8 cellular contexts compared by ENCODE assay signal in the genomic region with DNA sequence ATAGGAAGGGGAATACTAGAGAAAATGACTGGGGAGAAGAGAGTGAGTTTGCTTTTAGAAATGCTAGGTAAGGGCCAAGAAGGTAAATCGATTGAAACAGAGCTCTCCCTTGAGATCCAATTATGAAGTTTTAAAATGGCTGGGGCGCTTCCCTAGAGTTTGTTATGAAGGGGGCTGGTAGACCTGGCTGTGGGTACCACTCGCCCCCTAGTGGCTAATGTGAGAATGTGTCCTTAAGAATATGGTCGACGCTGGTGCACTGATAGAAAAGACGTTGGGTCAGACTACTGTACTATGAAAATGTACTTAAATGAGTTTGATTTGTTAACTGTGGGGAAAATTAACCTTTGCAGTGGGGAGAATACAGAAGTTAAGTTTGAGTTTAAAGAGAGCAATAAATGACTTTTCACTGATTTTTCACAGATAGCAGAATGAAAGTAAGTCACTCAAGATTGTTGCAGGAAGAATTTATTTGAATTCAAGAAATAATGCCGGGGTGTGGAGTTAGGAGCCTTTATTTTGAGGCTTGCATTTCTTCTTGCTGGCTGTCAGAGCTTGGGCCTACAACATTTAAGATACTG. TPM values are rescaled to one million over a fixed set of nuclear protein-coding genes. Genes with fewer than 3 reads are reported as not detected.
DNase-seq lines count a peak whose midpoint lies in the region; ATAC-seq, FAIRE-seq and TF ChIP-seq lines count a peak whose summit lies in the region.

No MANE protein-coding gene starts in this region.

- H3K79me2 ChIP-seq in ACC112 (ENCODE audit: control insufficient read depth, insufficient read depth, low read length, unreplicated experiment) = no peaks in the 10 kb centered on the region

- H2AFZ ChIP-seq in ACC112 (ENCODE audit: low read length, unreplicated experiment) = peak overlapping the region; percentile 93

- WGBS in body of pancreas, 2 donors = 4 to 7% methylated on average over 7 of the region's 7 CpGs

- H3K27me3 ChIP-seq in ACC112 (ENCODE audit: insufficient read depth, low read length) = no peaks in the 10 kb centered on the region
- H3K27me3 ChIP-seq in body of pancreas = no peaks in the 10 kb centered on the region

- H3K4me3 ChIP-seq in ACC112 (ENCODE audit: low read depth, low read length) = peak overlapping the region; percentile 71
- no peak overlapping the region for H3K4me3 ChIP-seq in body of pancreas

- no peak overlapping the region for H3K27ac ChIP-seq in ACC112 (ENCODE audit: low read depth, low read length)
- H3K27ac ChIP-seq in body of pancreas = no peak overlapping the region

- TF ChIP-seq CTCF in body of pancreas (IDR thresholded peaks at IDR 0.05) = peak; percentile 60 to 81 (median 78)

- no peaks in the 10 kb centered on the region for H3K4me1 ChIP-seq in ACC112 (ENCODE audit: control insufficient read depth, insufficient read depth, low read length, unreplicated experiment)
- no peaks in the 10 kb centered on the region for H3K4me1 ChIP-seq in body of pancreas

- DNase-seq in GM18507 (ENCODE audit: extremely low spot score, insufficient read length, low read depth) (peak; percentile 50), NCI-H146 (lab: John Stamatoyannopoulos, UW) (peak; percentile 96), T follicular helper cell (ENCODE audit: low read depth) (peak; percentile 11), body of pancreas (peak; percentile 32 to 61 (median 54)), iris pigment epithelial cell (ENCODE audit: low read depth) (peak; percentile 78)
- peak in 3 of 4 experiments; percentile 5 to 23 (median 14) for DNase-seq in stimulated activated CD4-positive, alpha-beta T cell treated with anti-CD3 and anti-CD28 coated beads, Interleukin-1b, Interleukin-23, amount 100 ng/mL, for 24 hours (ENCODE audit: low read depth in 4 of 4, low spot score in 1 of 4)

- peak; percentile 83 for FAIRE-seq in GM18507 (lab: Jason Lieb, UNC)

- H3K9me3 ChIP-seq in body of pancreas = no peaks in the 10 kb centered on the region

- TF ChIP-seq POLR2A in body of pancreas (IDR thresholded peaks at IDR 0.05) = no peak

- intact Hi-C loops in body of pancreas (cut with DNase I) = no loop called here

- H3K36me3 ChIP-seq in ACC112 (ENCODE audit: insufficient read depth, low read length) (no peaks in the 10 kb centered on the region), body of pancreas (replicated peaks in 1 of 2; ENCODE audit: insufficient read depth in 1 of 2, low read depth in 2 of 2) (no peaks in the 10 kb centered on the region)

- ATAC-seq in HG02938 (IDR thresholded peaks at IDR 0.05; ENCODE audit: unreplicated experiment) (peak; percentile 92), body of pancreas (peak; percentile 90)

RNA-seq across cellular contexts. Expression of a gene that starts 9.2 kb away (rescaled TPM):
- total RNA-seq in body of pancreas = not detected

RNA-seq across cellular contexts. Expression of a gene that starts 42.5 kb away (rescaled TPM):
- 100 to 1,000 TPM in 1 of 2 donors, 10 to 100 TPM in 1; 71.2 to 129 TPM for total RNA-seq in body of pancreas

RNA-seq across cellular contexts. Expression of a gene that starts 45.0 kb away (rescaled TPM):
- under 1 TPM; 0.52 to 0.99 TPM for total RNA-seq in body of pancreas

Comparison
In these comparisons a context has a peak if more than half of its experiments do, and no peak if none do; other contexts are left out.
1. DNase-seq: peak in every context shown above with its lines; median percentile 96 in NCI-H146; 78 in iris pigment epithelial cell; 54 in body of pancreas; 50 in GM18507; 14 in stimulated activated CD4-positive, alpha-beta T cell treated with anti-CD3 and anti-CD28 coated beads, Interleukin-1b, Interleukin-23, amount 100 ng/mL, for 24 hours; 11 in T follicular helper cell.